In genomic region chr5:125829349-125829748, GRCh38 we compare ENCODE assay signal across 11 cellular contexts.
DNase-seq lines count a peak whose midpoint lies in the region; ATAC-seq lines count a peak whose summit lies in the region.
"Had no signal": no experiment of that assay in that cellular context is flagged by ENCODE, and none has a peak within 500 bp of the region (broad histone marks: within the 10 kb centered on the region; RNA-seq: fewer than 3 reads in every experiment).

No MANE protein-coding gene starts in this region.

- no peak overlapping the region for H3K27ac Mint-ChIP-seq in stimulated activated memory B cell treated with anti-CD40 and anti-IgM and Interleukin-4, amounts not matched to agents 10 μg/mL and 1 μg/mL and 100 μg/mL, for 72 hours
- no peak overlapping the region for H3K27ac Mint-ChIP-seq in activated T-helper 1 cell treated with anti-CD3 and anti-CD28 coated beads, Interleukin-12 subunit alpha, Interleukin-12 subunit beta, Interleukin-2, Interleukin-4 antibody, amounts not matched to agents 30 ng/mL and 10 ng/mL and 1 ng/mL, durations not matched to agents 14 hours and 24 hours and 36 hours
- H3K27ac Mint-ChIP-seq in activated naive CD8-positive, alpha-beta T cell treated with anti-CD3 and anti-CD28 coated beads for 36 hours: no peak overlapping the region

- ATAC-seq in GM19023 (IDR thresholded peaks at IDR 0.05; ENCODE audit: unreplicated experiment) (peak; percentile 97), HG02588 (IDR thresholded peaks at IDR 0.05; ENCODE audit: unreplicated experiment) (peak; percentile 89), HG03378 (IDR thresholded peaks at IDR 0.05; ENCODE audit: unreplicated experiment) (peak; percentile 80)
- peak; percentile 96 for ATAC-seq in stimulated activated memory B cell treated with anti-CD40 and anti-IgM and Interleukin-4, amounts not matched to agents 10 μg/mL and 1 μg/mL and 100 μg/mL, for 72 hours
- ATAC-seq: PC-3 had no signal

- H3K4me1 Mint-ChIP-seq in stimulated activated memory B cell treated with anti-CD40 and anti-IgM and Interleukin-4, amounts not matched to agents 10 μg/mL and 1 μg/mL and 100 μg/mL, for 72 hours: no peaks in the 10 kb centered on the region
- H3K4me1 Mint-ChIP-seq in activated T-helper 1 cell treated with anti-CD3 and anti-CD28 coated beads, Interleukin-12 subunit alpha, Interleukin-12 subunit beta, Interleukin-2, Interleukin-4 antibody, amounts not matched to agents 30 ng/mL and 10 ng/mL and 1 ng/mL, durations not matched to agents 14 hours and 24 hours and 36 hours (ENCODE audit: low read depth): no peaks in the 10 kb centered on the region
- H3K4me1 Mint-ChIP-seq in activated naive CD8-positive, alpha-beta T cell treated with anti-CD3 and anti-CD28 coated beads for 36 hours: no peaks in the 10 kb centered on the region

- no peak overlapping the region for H3K4me3 Mint-ChIP-seq in stimulated activated memory B cell treated with anti-CD40 and anti-IgM and Interleukin-4, amounts not matched to agents 10 μg/mL and 1 μg/mL and 100 μg/mL, for 72 hours
- no peak overlapping the region for H3K4me3 Mint-ChIP-seq in activated T-helper 1 cell treated with anti-CD3 and anti-CD28 coated beads, Interleukin-12 subunit alpha, Interleukin-12 subunit beta, Interleukin-2, Interleukin-4 antibody, amounts not matched to agents 30 ng/mL and 10 ng/mL and 1 ng/mL, durations not matched to agents 14 hours and 24 hours and 36 hours
- H3K4me3 Mint-ChIP-seq in activated naive CD8-positive, alpha-beta T cell treated with anti-CD3 and anti-CD28 coated beads for 36 hours: no peak overlapping the region

- intact Hi-C loops in activated T-helper 1 cell treated with anti-CD3 and anti-CD28 coated beads, Interleukin-12 subunit alpha, Interleukin-12 subunit beta, Interleukin-2, Interleukin-4 antibody, amounts not matched to agents 30 ng/mL and 10 ng/mL and 1 ng/mL, durations not matched to agents 14 hours and 24 hours and 36 hours (cut with micrococcal nuclease): no loop called here

- DNase-seq in ACHN: no peak
- no peak for DNase-seq in activated T-helper 1 cell treated with anti-CD3 and anti-CD28 coated beads, Interleukin-12 subunit alpha, Interleukin-12 subunit beta, Interleukin-2, Interleukin-4 antibody, amounts not matched to agents 30 ng/mL and 10 ng/mL and 1 ng/mL, durations not matched to agents 14 hours and 24 hours and 36 hours (ENCODE audit: low spot score)
- no peak for DNase-seq in activated naive CD8-positive, alpha-beta T cell treated with anti-CD3 and anti-CD28 coated beads for 36 hours
- DNase-seq: activated T-cell treated with anti-CD3 and anti-CD28 coated beads for 4 hours, mammary epithelial cell, NCI-H187 treated with DMSO at 0.1 percent for 48 hours, PC-3 had no signal

- peaks cover 4% of the 10 kb centered on the region for H3K9me3 Mint-ChIP-seq in stimulated activated memory B cell treated with anti-CD40 and anti-IgM and Interleukin-4, amounts not matched to agents 10 μg/mL and 1 μg/mL and 100 μg/mL, for 72 hours
- H3K9me3 Mint-ChIP-seq in activated T-helper 1 cell treated with anti-CD3 and anti-CD28 coated beads, Interleukin-12 subunit alpha, Interleukin-12 subunit beta, Interleukin-2, Interleukin-4 antibody, amounts not matched to agents 30 ng/mL and 10 ng/mL and 1 ng/mL, durations not matched to agents 14 hours and 24 hours and 36 hours: peaks cover 6% of the 10 kb centered on the region
- peaks cover 4% of the 10 kb centered on the region for H3K9me3 Mint-ChIP-seq in activated naive CD8-positive, alpha-beta T cell treated with anti-CD3 and anti-CD28 coated beads for 36 hours

- no peaks in the 10 kb centered on the region for H3K36me3 Mint-ChIP-seq in stimulated activated memory B cell treated with anti-CD40 and anti-IgM and Interleukin-4, amounts not matched to agents 10 μg/mL and 1 μg/mL and 100 μg/mL, for 72 hours
- no peaks in the 10 kb centered on the region for H3K36me3 Mint-ChIP-seq in activated T-helper 1 cell treated with anti-CD3 and anti-CD28 coated beads, Interleukin-12 subunit alpha, Interleukin-12 subunit beta, Interleukin-2, Interleukin-4 antibody, amounts not matched to agents 30 ng/mL and 10 ng/mL and 1 ng/mL, durations not matched to agents 14 hours and 24 hours and 36 hours (ENCODE audit: low read depth)
- H3K36me3 Mint-ChIP-seq in activated naive CD8-positive, alpha-beta T cell treated with anti-CD3 and anti-CD28 coated beads for 36 hours: no peaks in the 10 kb centered on the region

- in situ Hi-C loops in ACHN (cut with HindIII; ENCODE audit: low pct_ligation_motif_present, low pct_unique_long_range_greater_than_20kb, low sequenced_read_pairs): no loop called here

- no peaks in the 10 kb centered on the region for H3K27me3 Mint-ChIP-seq in stimulated activated memory B cell treated with anti-CD40 and anti-IgM and Interleukin-4, amounts not matched to agents 10 μg/mL and 1 μg/mL and 100 μg/mL, for 72 hours
- H3K27me3 Mint-ChIP-seq in activated T-helper 1 cell treated with anti-CD3 and anti-CD28 coated beads, Interleukin-12 subunit alpha, Interleukin-12 subunit beta, Interleukin-2, Interleukin-4 antibody, amounts not matched to agents 30 ng/mL and 10 ng/mL and 1 ng/mL, durations not matched to agents 14 hours and 24 hours and 36 hours (ENCODE audit: insufficient read depth): no peaks in the 10 kb centered on the region
- H3K27me3 Mint-ChIP-seq in activated naive CD8-positive, alpha-beta T cell treated with anti-CD3 and anti-CD28 coated beads for 36 hours: no peaks in the 10 kb centered on the region
